15 cellular contexts compared by ENCODE assay signal in the genomic region with DNA sequence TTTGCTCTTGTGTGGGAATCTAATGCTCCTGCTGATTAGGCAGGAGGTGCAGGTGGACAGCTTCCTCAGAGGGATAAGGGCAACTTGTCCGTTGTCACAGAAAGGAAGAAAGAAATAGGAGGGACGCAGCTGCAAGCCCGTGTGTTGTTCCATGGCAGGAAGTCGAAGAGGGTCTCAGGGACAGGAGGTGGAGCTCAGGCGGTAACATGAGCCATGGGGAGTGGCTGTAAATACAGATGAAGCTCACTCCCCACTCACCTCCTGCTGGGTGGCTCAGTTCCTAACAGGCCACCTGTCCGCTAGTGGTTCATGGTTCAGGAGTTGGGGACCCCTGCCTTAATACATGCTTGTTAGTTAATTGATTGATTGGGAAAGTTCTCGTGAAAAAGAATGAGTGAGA.
DNase-seq lines count a peak whose midpoint lies in the region; ATAC-seq, FAIRE-seq and TF ChIP-seq lines count a peak whose summit lies in the region.
"Had no signal": no experiment of that assay in that cellular context is flagged by ENCODE, and none has a peak within 500 bp of the region (broad histone marks: within the 10 kb centered on the region; RNA-seq: fewer than 3 reads in every experiment).

No MANE protein-coding gene starts in this region.

- peaks cover 18% of the 10 kb centered on the region for H3F3A ChIP-seq in DOHH2 (ENCODE audit: control insufficient read depth, insufficient read depth)

- intact Hi-C loops in body of pancreas (cut with DNase I): no loop called here

- H3K9ac ChIP-seq in BLaER1 treated with 17β-estradiol and CSF1 and Interleukin-3, amounts not matched to agents 10 nM and 100 nM: no peak overlapping the region
- H3K9ac ChIP-seq: parathyroid adenoma had no signal

- peak overlapping the region in 8 of 11 experiments; percentile 6 to 43 (median 16); a peak in 7 of 22 replicates for H3K4me2 ChIP-seq in BLaER1 treated with 17β-estradiol and CSF1 and Interleukin-3, amounts not matched to agents 10 nM and 100 nM
- H3K4me2 ChIP-seq in DOHH2 (ENCODE audit: low read length): peak overlapping the region; percentile 53

- H3K27ac ChIP-seq in BLaER1 treated with 17β-estradiol and CSF1 and Interleukin-3, amounts not matched to agents 10 nM and 100 nM: no peak overlapping the region; a peak in 1 of 22 replicates
- peak overlapping the region; percentile 65 for H3K27ac ChIP-seq in DOHH2 (ENCODE audit: low read depth, low read length)
- no peak overlapping the region for H3K27ac ChIP-seq in body of pancreas
- H3K27ac ChIP-seq: brain microvascular endothelial cell, dorsolateral prefrontal cortex, heart right ventricle, parathyroid adenoma had no signal

- 14 to 20% methylated on average over 7 of the region's 7 CpGs for WGBS in body of pancreas, 2 donors

- no peak for FAIRE-seq in RCC 7860 (lab: Jason Lieb, UNC)

- peaks cover 21 to 65% (median 50%) of the 10 kb centered on the region in 10 experiments for H3K4me1 ChIP-seq in BLaER1 treated with 17β-estradiol and CSF1 and Interleukin-3, amounts not matched to agents 10 nM and 100 nM
- H3K4me1 ChIP-seq in DOHH2 (ENCODE audit: control insufficient read depth, low read length) (peaks cover 66% of the 10 kb centered on the region), body of pancreas (no peaks in the 10 kb centered on the region)
- H3K4me1 ChIP-seq: parathyroid adenoma had no signal

- H3K79me2 ChIP-seq in DOHH2 (ENCODE audit: control insufficient read depth, low read length): no peaks in the 10 kb centered on the region
- H3K79me2 ChIP-seq: parathyroid adenoma had no signal

- H3K27me3 ChIP-seq in BLaER1 treated with 17β-estradiol and CSF1 and Interleukin-3, amounts not matched to agents 10 nM and 100 nM: no peaks in the 10 kb centered on the region
- H3K27me3 ChIP-seq in DOHH2 (ENCODE audit: control insufficient read depth, low read length) (no peaks in the 10 kb centered on the region), body of pancreas (no peaks in the 10 kb centered on the region)
- H3K27me3 ChIP-seq: brain microvascular endothelial cell, spleen had no signal

- no peak overlapping the region for H3K4me3 ChIP-seq in BLaER1 treated with 17β-estradiol and CSF1 and Interleukin-3, amounts not matched to agents 10 nM and 100 nM
- peak overlapping the region; percentile 31 for H3K4me3 ChIP-seq in DOHH2 (ENCODE audit: low read length)
- H3K4me3 ChIP-seq in body of pancreas: no peak overlapping the region
- H3K4me3 ChIP-seq: dorsolateral prefrontal cortex, heart right ventricle, spleen had no signal

- DNase-seq in NAMALWA (ENCODE audit: low spot score) (peak; percentile 61), body of pancreas (peak in 1 of 4 donors; percentile 13), RCC 7860 (ENCODE audit: low spot score) (no peak), cerebellum (ENCODE audit: low spot score) (no peak), MV-4-11 (lab: John Stamatoyannopoulos, UW) (no peak)
- DNase-seq: activated CD4-positive, alpha-beta T cell treated with anti-CD3 and anti-CD28 coated beads, Interleukin-2, amount 50 U/mL, for 1 hour; brain microvascular endothelial cell; dorsolateral prefrontal cortex; heart right ventricle; NCI-H69; spleen had no signal

- no peak for TF ChIP-seq POLR2A in body of pancreas (IDR thresholded peaks at IDR 0.05)

- H3K36me3 ChIP-seq in BLaER1 treated with 17β-estradiol and CSF1 and Interleukin-3, amounts not matched to agents 10 nM and 100 nM: no peaks in the 10 kb centered on the region; a peak in 2 of 22 replicates
- H3K36me3 ChIP-seq in DOHH2 (ENCODE audit: control insufficient read depth, low read length) (peaks cover 6% of the 10 kb centered on the region; the same call in 1 of the 2 replicates), body of pancreas (replicated peaks in 1 of 2; ENCODE audit: insufficient read depth in 1 of 2, low read depth in 2 of 2) (no peaks in the 10 kb centered on the region)
- H3K36me3 ChIP-seq: brain microvascular endothelial cell, heart right ventricle, spleen had no signal

- H3K9me3 ChIP-seq in BLaER1 treated with 17β-estradiol and CSF1 and Interleukin-3, amounts not matched to agents 10 nM and 100 nM (replicated peaks in 1 of 11): peaks cover 20 to 48% (median 44%) of the 10 kb centered on the region in 11 experiments
- H3K9me3 ChIP-seq in DOHH2 (ENCODE audit: control insufficient read depth, insufficient read depth, low read length) (peaks cover 15% of the 10 kb centered on the region), body of pancreas (no peaks in the 10 kb centered on the region)

- no peaks in the 10 kb centered on the region for H4K20me1 ChIP-seq in BLaER1 treated with 17β-estradiol and CSF1 and Interleukin-3, amounts not matched to agents 10 nM and 100 nM
- no peaks in the 10 kb centered on the region for H4K20me1 ChIP-seq in DOHH2 (ENCODE audit: control insufficient read depth, insufficient read depth, low read depth, low read length)

- no peaks in the 10 kb centered on the region for H3K9me2 ChIP-seq in DOHH2 (replicated peaks; ENCODE audit: control insufficient read depth, low read length)

- TF ChIP-seq CTCF in DOHH2 (IDR thresholded peaks at IDR 0.05; ENCODE audit: low read depth, low read length, poor library complexity, severe bottlenecking) (peak; percentile 19), body of pancreas (IDR thresholded peaks at IDR 0.05) (no peak)

- peak; percentile 35 for ATAC-seq in body of pancreas
- no peak for ATAC-seq in GM18511 (IDR thresholded peaks at IDR 0.05; ENCODE audit: unreplicated experiment)
